ENCODE assay signal across 34 cellular contexts in the genomic region with DNA sequence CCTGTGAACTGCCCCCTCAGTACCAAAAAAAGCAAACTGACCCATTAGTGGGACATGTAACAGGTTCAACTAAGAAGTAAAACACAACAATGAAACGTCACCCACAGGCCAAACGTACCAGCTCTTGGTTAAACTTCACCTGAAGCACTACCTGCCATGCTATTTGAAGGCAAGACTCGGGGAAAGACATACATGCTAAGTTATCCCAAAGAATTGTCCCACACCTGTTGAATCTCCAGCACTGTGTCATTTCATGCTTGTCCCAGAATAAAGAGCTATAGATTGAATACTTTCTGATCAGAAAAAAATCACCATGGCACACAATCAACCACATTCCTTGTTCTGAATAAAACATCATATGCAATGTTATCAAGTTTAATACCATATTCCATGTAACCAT.
"Had no signal": no experiment of that assay in that cellular context is flagged by ENCODE, and none has a peak within 500 bp of the region (broad histone marks: within the 10 kb centered on the region; RNA-seq: fewer than 3 reads in every experiment).

No MANE protein-coding gene starts in this region.

- H3K27me3 ChIP-seq: MG63 had no signal

- H3K36me3 ChIP-seq: MG63 had no signal

- H3K9me3 ChIP-seq: MG63 had no signal

- DNase-seq: Karpas-422, Kasumi-1, MG63, MM.1S, MV-4-11, NCI-H1048, NCI-H1092, NCI-H1092 treated with DMSO at 0.1 percent for 48 hours, NCI-H1105, NCI-H1105 treated with DMSO at 0.1 percent for 48 hours, NCI-H1417, NCI-H1417 treated with DMSO at 0.1 percent for 48 hours, NCI-H1436, NCI-H1436 treated with DMSO at 0.1 percent for 48 hours, NCI-H146, NCI-H1694, NCI-H1694 treated with DMSO at 0.1 percent for 48 hours, NCI-H187, NCI-H187 treated with DMSO at 0.1 percent for 48 hours, NCI-H1930, NCI-H2029, NCI-H2029 treated with DMSO at 0.1 percent for 48 hours, NCI-H2081, NCI-H2081 treated with DMSO at 0.1 percent for 48 hours, NCI-H2107, NCI-H2171, NCI-H2171 treated with DMSO at 0.1 percent for 48 hours, NCI-H2227 treated with DMSO at 0.1 percent for 48 hours, NCI-H226, NCI-H345, NCI-H446, NCI-H446 treated with DMSO at 0.1 percent for 48 hours, NCI-H510A, NCI-H510A treated with DMSO at 0.1 percent for 48 hours had no signal

- H3K4me3 ChIP-seq: MG63 had no signal
